In the genomic region with DNA sequence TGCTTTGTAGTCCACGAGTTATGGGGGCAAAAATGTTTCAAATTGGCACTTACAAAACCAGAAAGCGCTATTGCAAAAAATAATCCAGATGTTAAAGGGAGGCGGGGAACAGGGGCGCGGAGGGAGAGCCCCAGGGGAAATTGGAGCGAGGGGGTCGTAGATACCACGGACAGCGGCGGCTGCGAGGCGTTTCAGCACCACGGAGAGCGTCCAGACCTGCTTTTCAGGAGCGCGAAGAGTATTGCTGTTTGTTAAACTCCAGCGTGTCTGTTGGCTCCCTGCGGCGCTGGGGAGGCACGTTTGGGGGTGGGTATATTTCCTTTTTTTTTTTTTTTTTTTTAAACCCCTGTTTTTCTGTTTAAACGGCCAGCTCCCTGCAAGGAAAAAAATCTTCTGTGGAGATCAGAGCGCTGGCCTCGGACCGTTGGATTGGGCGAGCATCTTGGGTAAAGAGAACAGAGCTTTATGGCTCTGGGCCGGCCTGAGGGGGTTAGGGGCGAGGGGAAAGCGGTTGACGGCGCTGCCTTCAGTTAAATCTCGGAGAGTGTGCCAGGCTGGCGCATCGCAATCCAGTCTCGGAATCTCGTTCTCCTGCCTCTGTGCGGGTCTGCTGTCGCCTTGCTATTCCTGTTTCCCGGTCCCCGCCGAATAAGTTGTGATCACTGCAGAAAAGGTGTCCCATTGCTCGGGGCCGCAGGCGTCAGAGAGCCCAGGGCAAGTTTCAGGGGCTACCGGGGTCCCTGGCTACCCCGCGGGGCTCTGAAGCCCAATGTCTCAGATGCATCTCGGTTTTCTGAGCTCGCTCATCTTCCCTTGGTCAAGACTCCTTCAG, we compare ENCODE assay signal across 8 cellular contexts. TPM values are rescaled to one million over a fixed set of nuclear protein-coding genes. Genes with fewer than 3 reads are reported as not detected.
DNase-seq lines count a peak whose midpoint lies in the region; ATAC-seq lines count a peak whose summit lies in the region.

A gene (minus strand): TSS at position 288 of the 832 bp plus-strand sequence. CDS start 302 bp downstream, outside the sequence.

- intact Hi-C loops in activated T-helper 1 cell treated with anti-CD3 and anti-CD28 coated beads, Interleukin-12 subunit alpha, Interleukin-12 subunit beta, Interleukin-2, Interleukin-4 antibody, amounts not matched to agents 30 ng/mL and 10 ng/mL and 1 ng/mL, durations not matched to agents 14 hours and 24 hours and 36 hours (cut with micrococcal nuclease): no loop called here
- intact Hi-C loops in posterior vena cava (cut with DNase I): no loop called here

- DNase-seq in NCI-H526 treated with DMSO at 0.1 percent for 48 hours (lab: John Stamatoyannopoulos, UW): peak; percentile 11
- DNase-seq in activated T-helper 1 cell treated with anti-CD3 and anti-CD28 coated beads, Interleukin-12 subunit alpha, Interleukin-12 subunit beta, Interleukin-2, Interleukin-4 antibody, amounts not matched to agents 30 ng/mL and 10 ng/mL and 1 ng/mL, durations not matched to agents 14 hours and 24 hours and 36 hours (ENCODE audit: low spot score): peak; percentile 26
- DNase-seq in germinal center (ENCODE audit: low spot score): peak; percentile 10
- peak; percentile 86 for DNase-seq in posterior vena cava (ENCODE audit: low spot score)

- ATAC-seq in GM18502 (IDR thresholded peaks at IDR 0.05; ENCODE audit: poor library complexity, unreplicated experiment) (peak; percentile 62), HG03045 (IDR thresholded peaks at IDR 0.05; ENCODE audit: unreplicated experiment) (no peak), GM21447 (IDR thresholded peaks at IDR 0.05; ENCODE audit: unreplicated experiment) (no peak)
- no peak for ATAC-seq in activated T-helper 17 cell treated with anti-CD3 and anti-CD28 coated beads, Interleukin-2, amount 50 U/mL, for 72 hours (replicated peaks)

- H3K36me3 Mint-ChIP-seq in activated T-helper 1 cell treated with anti-CD3 and anti-CD28 coated beads, Interleukin-12 subunit alpha, Interleukin-12 subunit beta, Interleukin-2, Interleukin-4 antibody, amounts not matched to agents 30 ng/mL and 10 ng/mL and 1 ng/mL, durations not matched to agents 14 hours and 24 hours and 36 hours (ENCODE audit: low read depth): no peaks in the 10 kb centered on the region
- no peaks in the 10 kb centered on the region for H3K36me3 Mint-ChIP-seq in activated T-helper 17 cell treated with anti-CD3 and anti-CD28 coated beads, Interleukin-2, amount 50 U/mL, for 72 hours (ENCODE audit: low read depth)

- no peaks in the 10 kb centered on the region for H3K4me1 Mint-ChIP-seq in activated T-helper 1 cell treated with anti-CD3 and anti-CD28 coated beads, Interleukin-12 subunit alpha, Interleukin-12 subunit beta, Interleukin-2, Interleukin-4 antibody, amounts not matched to agents 30 ng/mL and 10 ng/mL and 1 ng/mL, durations not matched to agents 14 hours and 24 hours and 36 hours (ENCODE audit: low read depth)
- H3K4me1 Mint-ChIP-seq in activated T-helper 17 cell treated with anti-CD3 and anti-CD28 coated beads, Interleukin-2, amount 50 U/mL, for 72 hours: no peaks in the 10 kb centered on the region

- no peak within 1 kb of the TSS for H3K4me3 Mint-ChIP-seq in activated T-helper 1 cell treated with anti-CD3 and anti-CD28 coated beads, Interleukin-12 subunit alpha, Interleukin-12 subunit beta, Interleukin-2, Interleukin-4 antibody, amounts not matched to agents 30 ng/mL and 10 ng/mL and 1 ng/mL, durations not matched to agents 14 hours and 24 hours and 36 hours
- H3K4me3 Mint-ChIP-seq in activated T-helper 17 cell treated with anti-CD3 and anti-CD28 coated beads, Interleukin-2, amount 50 U/mL, for 72 hours: no peak within 1 kb of the TSS

- H3K27me3 Mint-ChIP-seq in activated T-helper 1 cell treated with anti-CD3 and anti-CD28 coated beads, Interleukin-12 subunit alpha, Interleukin-12 subunit beta, Interleukin-2, Interleukin-4 antibody, amounts not matched to agents 30 ng/mL and 10 ng/mL and 1 ng/mL, durations not matched to agents 14 hours and 24 hours and 36 hours (ENCODE audit: insufficient read depth): peaks cover 2% of the 10 kb centered on the region
- peaks cover 43% of the 10 kb centered on the region for H3K27me3 Mint-ChIP-seq in activated T-helper 17 cell treated with anti-CD3 and anti-CD28 coated beads, Interleukin-2, amount 50 U/mL, for 72 hours

- no peak within 1 kb of the TSS for H3K27ac Mint-ChIP-seq in activated T-helper 1 cell treated with anti-CD3 and anti-CD28 coated beads, Interleukin-12 subunit alpha, Interleukin-12 subunit beta, Interleukin-2, Interleukin-4 antibody, amounts not matched to agents 30 ng/mL and 10 ng/mL and 1 ng/mL, durations not matched to agents 14 hours and 24 hours and 36 hours
- H3K27ac Mint-ChIP-seq in activated T-helper 17 cell treated with anti-CD3 and anti-CD28 coated beads, Interleukin-2, amount 50 U/mL, for 72 hours: no peak within 1 kb of the TSS

- no peaks in the 10 kb centered on the region for H3K9me3 Mint-ChIP-seq in activated T-helper 1 cell treated with anti-CD3 and anti-CD28 coated beads, Interleukin-12 subunit alpha, Interleukin-12 subunit beta, Interleukin-2, Interleukin-4 antibody, amounts not matched to agents 30 ng/mL and 10 ng/mL and 1 ng/mL, durations not matched to agents 14 hours and 24 hours and 36 hours
- peaks cover 5% of the 10 kb centered on the region for H3K9me3 Mint-ChIP-seq in activated T-helper 17 cell treated with anti-CD3 and anti-CD28 coated beads, Interleukin-2, amount 50 U/mL, for 72 hours

RNA-seq across cellular contexts. Expression of the gene that starts here (rescaled TPM):
- not detected in 2 replicates for total RNA-seq in activated T-helper 1 cell treated with anti-CD3 and anti-CD28 coated beads, Interleukin-12 subunit alpha, Interleukin-12 subunit beta, Interleukin-2, Interleukin-4 antibody, amounts not matched to agents 30 ng/mL and 10 ng/mL and 1 ng/mL, durations not matched to agents 14 hours and 24 hours and 36 hours
- not detected for total RNA-seq in posterior vena cava
- not detected for total RNA-seq in activated T-helper 17 cell treated with anti-CD3 and anti-CD28 coated beads, Interleukin-2, amount 50 U/mL, for 72 hours

Comparison
In these comparisons a context has a peak if more than half of its experiments do, and no peak if none do; other contexts are left out.
1. Peak in DNase-seq in activated T-helper 1 cell treated with anti-CD3 and anti-CD28 coated beads, Interleukin-12 subunit alpha, Interleukin-12 subunit beta, Interleukin-2, Interleukin-4 antibody, amounts not matched to agents 30 ng/mL and 10 ng/mL and 1 ng/mL, durations not matched to agents 14 hours and 24 hours and 36 hours; RNA of the gene not detected or under 1 TPM.
2. Peak in DNase-seq in posterior vena cava; RNA of the gene not detected or under 1 TPM.
3. DNase-seq: peak in every context shown above with its lines; median percentile 86 in posterior vena cava; 26 in activated T-helper 1 cell treated with anti-CD3 and anti-CD28 coated beads, Interleukin-12 subunit alpha, Interleukin-12 subunit beta, Interleukin-2, Interleukin-4 antibody, amounts not matched to agents 30 ng/mL and 10 ng/mL and 1 ng/mL, durations not matched to agents 14 hours and 24 hours and 36 hours; 11 in NCI-H526 treated with DMSO at 0.1 percent for 48 hours; 10 in germinal center.